7 cellular contexts compared by ENCODE assay signal in the genomic region with DNA sequence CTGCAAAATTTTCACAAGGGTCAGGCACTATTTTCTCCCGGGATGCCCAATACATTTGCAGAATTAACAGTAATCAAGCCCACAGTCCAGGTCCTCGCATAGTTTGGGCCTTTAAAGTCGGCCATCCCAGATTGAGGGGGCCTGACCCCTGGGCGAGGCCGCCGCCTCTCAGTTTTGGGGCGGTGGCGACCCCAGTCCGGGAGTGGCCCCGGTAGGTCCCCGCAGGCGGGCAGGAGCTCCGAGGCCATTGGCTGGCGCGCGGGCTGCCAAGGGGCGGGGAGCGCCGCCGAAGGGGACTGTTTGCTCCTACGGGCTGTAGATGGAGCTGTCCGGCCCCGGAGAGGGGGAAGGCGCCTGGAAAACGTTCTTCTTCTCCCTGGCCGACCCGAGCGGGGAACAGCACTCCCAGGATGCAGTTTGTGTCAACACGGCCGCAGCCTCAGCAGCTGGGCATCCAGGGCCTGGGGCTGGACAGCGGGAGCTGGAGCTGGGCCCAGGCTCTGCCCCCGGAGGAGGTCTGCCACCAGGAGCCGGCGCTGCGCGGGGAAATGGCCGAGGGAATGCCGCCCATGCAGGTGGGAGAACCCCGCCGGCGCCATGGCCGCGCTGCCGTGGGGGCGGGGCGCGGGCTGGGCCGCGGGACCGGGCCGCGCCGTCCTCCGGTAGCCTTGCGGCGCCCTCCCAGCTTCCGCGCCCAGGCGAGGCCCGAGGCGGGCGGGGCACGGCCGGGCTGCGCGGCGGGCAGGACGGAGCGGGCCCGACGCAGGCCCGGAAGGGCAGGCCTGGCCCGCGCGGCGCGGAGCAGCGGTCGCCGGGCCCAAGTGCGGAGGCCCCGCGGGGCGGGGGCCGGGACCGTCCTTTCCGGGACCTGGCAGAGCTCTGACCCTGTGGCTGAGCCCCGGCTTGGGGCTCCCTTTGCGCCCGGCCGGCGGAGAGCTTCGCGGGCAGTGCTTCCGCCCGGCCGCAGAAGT. TPM values are rescaled to one million over a fixed set of nuclear protein-coding genes. Genes with fewer than 3 reads are reported as not detected.
DNase-seq lines count a peak whose midpoint lies in the region; ATAC-seq, FAIRE-seq and TF ChIP-seq lines count a peak whose summit lies in the region.

A gene (plus strand): TSS at position 367 of the 971 bp plus-strand sequence. CDS start 44 bp downstream, at position 411.

- WGBS in hepatocyte (ENCODE audit: low lambda C conversion rate, missing lambda C conversion rate): under 1% methylated on average over 42 of the region's 97 CpGs

- peak within 1 kb of the TSS; percentile 91 for H3K27ac Mint-ChIP-seq in T-helper 2 cell treated with Interferon-gamma antibody and Interleukin-4, amounts not matched to agents 5 μg/mL and 100 μg/mL, for 36 hours
- peak within 1 kb of the TSS; percentile 90 for H3K27ac Mint-ChIP-seq in astrocyte (ENCODE audit: unreplicated experiment)

- ATAC-seq in GM18498 (IDR thresholded peaks at IDR 0.05; ENCODE audit: unreplicated experiment): peak; percentile 92
- ATAC-seq in HG02870 (IDR thresholded peaks at IDR 0.05; ENCODE audit: unreplicated experiment): peak; percentile 83

- peaks cover 31% of the 10 kb centered on the region for H3K36me3 Mint-ChIP-seq in T-helper 2 cell treated with Interferon-gamma antibody and Interleukin-4, amounts not matched to agents 5 μg/mL and 100 μg/mL, for 36 hours (ENCODE audit: low read depth)
- peaks cover 16% of the 10 kb centered on the region for H3K36me3 Mint-ChIP-seq in astrocyte (ENCODE audit: low read depth, unreplicated experiment)

- peak within 1 kb of the TSS; percentile 94 for H3K4me3 Mint-ChIP-seq in T-helper 2 cell treated with Interferon-gamma antibody and Interleukin-4, amounts not matched to agents 5 μg/mL and 100 μg/mL, for 36 hours
- H3K4me3 Mint-ChIP-seq in astrocyte (ENCODE audit: unreplicated experiment): peak within 1 kb of the TSS; percentile 97

- peak within 1 kb of the TSS; percentile 79 for H3K27ac ChIP-seq in astrocyte (ENCODE audit: low read depth, low read length)
- H3K27ac ChIP-seq in hepatocyte: peak within 1 kb of the TSS; percentile 88

- H3K9ac ChIP-seq in astrocyte (ENCODE audit: low read length): peak within 1 kb of the TSS; percentile 87

- H3K4me1 Mint-ChIP-seq in T-helper 2 cell treated with Interferon-gamma antibody and Interleukin-4, amounts not matched to agents 5 μg/mL and 100 μg/mL, for 36 hours (ENCODE audit: low read depth): peaks cover 46% of the 10 kb centered on the region
- peaks cover 29% of the 10 kb centered on the region for H3K4me1 Mint-ChIP-seq in astrocyte (ENCODE audit: low read depth, unreplicated experiment)

- H3K27me3 ChIP-seq in astrocyte (ENCODE audit: insufficient read depth, low read length) (no peaks in the 10 kb centered on the region), hepatocyte (no peaks in the 10 kb centered on the region)

- H3K4me1 ChIP-seq in astrocyte (ENCODE audit: insufficient read depth, low read length) (peaks cover 32% of the 10 kb centered on the region), hepatocyte (ENCODE audit: insufficient read depth) (peaks cover 10% of the 10 kb centered on the region)

- H3K9me2 ChIP-seq in hepatocyte (replicated peaks; ENCODE audit: insufficient read depth): no peaks in the 10 kb centered on the region

- no peaks in the 10 kb centered on the region for H3K9me3 Mint-ChIP-seq in T-helper 2 cell treated with Interferon-gamma antibody and Interleukin-4, amounts not matched to agents 5 μg/mL and 100 μg/mL, for 36 hours
- no peaks in the 10 kb centered on the region for H3K9me3 Mint-ChIP-seq in astrocyte (ENCODE audit: unreplicated experiment)

- H3K4me2 ChIP-seq in astrocyte (ENCODE audit: low read length) (peak within 1 kb of the TSS; percentile 94), hepatocyte (peak within 1 kb of the TSS; percentile 99)

- H3K36me3 ChIP-seq in astrocyte (ENCODE audit: insufficient read depth, low read length) (peaks cover 10% of the 10 kb centered on the region), hepatocyte (replicated peaks; ENCODE audit: insufficient read depth, low read depth) (no peaks in the 10 kb centered on the region)

- peaks cover 2% of the 10 kb centered on the region for H3K27me3 Mint-ChIP-seq in T-helper 2 cell treated with Interferon-gamma antibody and Interleukin-4, amounts not matched to agents 5 μg/mL and 100 μg/mL, for 36 hours (ENCODE audit: low read depth)
- H3K27me3 Mint-ChIP-seq in astrocyte (ENCODE audit: low read depth, unreplicated experiment): peaks cover 3% of the 10 kb centered on the region

- H3K9me3 ChIP-seq in astrocyte (ENCODE audit: insufficient read depth, low read depth, low read length) (no peaks in the 10 kb centered on the region), hepatocyte (ENCODE audit: low read depth) (no peaks in the 10 kb centered on the region)

- FAIRE-seq in astrocyte (lab: Jason Lieb, UNC): no peak

- H4K20me1 ChIP-seq in astrocyte (ENCODE audit: insufficient read depth, low read length) (peaks cover 32% of the 10 kb centered on the region), hepatocyte (ENCODE audit: insufficient read depth, poor library complexity, severe bottlenecking) (peaks cover 17% of the 10 kb centered on the region)

- H3K4me3 ChIP-seq in astrocyte (ENCODE audit: insufficient read depth, low read depth, low read length): peak within 1 kb of the TSS; percentile 86
- peak within 1 kb of the TSS; percentile 93 for H3K4me3 ChIP-seq in hepatocyte

- H3K79me2 ChIP-seq in astrocyte (ENCODE audit: insufficient read depth, low read length): peaks cover 40% of the 10 kb centered on the region
- H3K79me2 ChIP-seq in hepatocyte: peaks cover 46% of the 10 kb centered on the region

- H2AFZ ChIP-seq in astrocyte (ENCODE audit: low read depth, low read length): peak within 1 kb of the TSS; percentile 85
- peak within 1 kb of the TSS; percentile 70 for H2AFZ ChIP-seq in hepatocyte

- TF ChIP-seq CTCF in astrocyte (IDR thresholded peaks at IDR 0.05; ENCODE audit: insufficient read depth, low read depth, low read length) (peak; percentile 10), hepatocyte (IDR thresholded peaks at IDR 0.05; ENCODE audit: poor library complexity) (peak; percentile 83)

- peak; percentile 94 for DNase-seq in NCI-H146 (lab: John Stamatoyannopoulos, UW)
- DNase-seq in T-helper 2 cell treated with Interferon-gamma antibody and Interleukin-4, amounts not matched to agents 5 μg/mL and 100 μg/mL, for 36 hours (ENCODE audit: low spot score): peak; percentile 85
- peak; percentile 83 for DNase-seq in astrocyte (ENCODE audit: low read depth)
- DNase-seq in hepatocyte (ENCODE audit: low spot score): peak; percentile 95
- DNase-seq in retina: peak; percentile 95

RNA-seq across cellular contexts. Expression of the gene that starts here (rescaled TPM):
- 26.9 and 28.1 TPM in 2 replicates for total RNA-seq in astrocyte
- 16.0 and 16.7 TPM in 2 replicates for total RNA-seq in hepatocyte
- polyA plus RNA-seq in hepatocyte: 5.8 and 10.8 TPM in 2 replicates

Comparison
In these comparisons a context has a peak if more than half of its experiments do, and no peak if none do; other contexts are left out.
1. Peak in every context shown above with its lines: DNase-seq, ATAC-seq, H3K4me3 ChIP-seq and H3K27ac ChIP-seq.